ENCODE assay signal across 9 cellular contexts in genomic region chr2:96637385-96638143, GRCh38. TPM values are rescaled to one million over a fixed set of nuclear protein-coding genes. Genes with fewer than 3 reads are reported as not detected.
DNase-seq lines count a peak whose midpoint lies in the region; ATAC-seq and TF ChIP-seq lines count a peak whose summit lies in the region.
"Had no signal": no experiment of that assay in that cellular context is flagged by ENCODE, and none has a peak within 500 bp of the region (broad histone marks: within the 10 kb centered on the region; RNA-seq: fewer than 3 reads in every experiment).

No MANE protein-coding gene starts in this region.

- peaks cover 8 to 30% of the 10 kb centered on the region in 2 donors for H3K36me3 Mint-ChIP-seq in CD4-positive, alpha-beta memory T cell
- H3K36me3 Mint-ChIP-seq in activated T-helper 2 cell treated with anti-CD3 and anti-CD28 coated beads, Interferon-gamma antibody, Interleukin-2, Interleukin-4, amounts not matched to agents 10 μg/mL and 5 μg/mL and 100 μg/mL, durations not matched to agents 14 hours and 24 hours and 36 hours (ENCODE audit: low read depth), result peaks cover 39% of the 10 kb centered on the region
- H3K36me3 Mint-ChIP-seq in nephron progenitor cell (ENCODE audit: low read depth), result peaks cover 19% of the 10 kb centered on the region
- peaks cover 32% of the 10 kb centered on the region for H3K36me3 Mint-ChIP-seq in stimulated activated naive CD8-positive, alpha-beta T cell treated with anti-CD3 and anti-CD28 coated beads, Interleukin-15, Interleukin-2, amounts not matched to agents 100 ng/mL and 50 ng/mL, for 24 hours (ENCODE audit: low read depth)

- peak; percentile 21 to 90 (median 84) for DNase-seq in CD4-positive, alpha-beta memory T cell
- peak; percentile 92 for DNase-seq in RKO (ENCODE audit: low spot score)
- peak; percentile 80 for DNase-seq in activated T-helper 2 cell treated with anti-CD3 and anti-CD28 coated beads, Interferon-gamma antibody, Interleukin-2, Interleukin-4, amounts not matched to agents 10 μg/mL and 5 μg/mL and 100 μg/mL, durations not matched to agents 14 hours and 24 hours and 36 hours (ENCODE audit: low spot score)
- peak; percentile 92 for DNase-seq in fibroblast of the aortic adventitia (ENCODE audit: low read depth)
- peak; percentile 81 for DNase-seq in nephron progenitor cell

- ATAC-seq in GM19452 (IDR thresholded peaks at IDR 0.05; ENCODE audit: unreplicated experiment) (peak; percentile 79), HG03565 (IDR thresholded peaks at IDR 0.05; ENCODE audit: unreplicated experiment) (peak; percentile 57)

- H3K9me3 Mint-ChIP-seq in CD4-positive, alpha-beta memory T cell, result peaks cover 0 to 1% (median 0%) of the 10 kb centered on the region in 8 donors
- H3K9me3 Mint-ChIP-seq in activated T-helper 2 cell treated with anti-CD3 and anti-CD28 coated beads, Interferon-gamma antibody, Interleukin-2, Interleukin-4, amounts not matched to agents 10 μg/mL and 5 μg/mL and 100 μg/mL, durations not matched to agents 14 hours and 24 hours and 36 hours, result no peaks in the 10 kb centered on the region
- no peaks in the 10 kb centered on the region for H3K9me3 Mint-ChIP-seq in nephron progenitor cell
- H3K9me3 Mint-ChIP-seq in stimulated activated naive CD8-positive, alpha-beta T cell treated with anti-CD3 and anti-CD28 coated beads, Interleukin-15, Interleukin-2, amounts not matched to agents 100 ng/mL and 50 ng/mL, for 24 hours, result no peaks in the 10 kb centered on the region

- no peaks in the 10 kb centered on the region for H3K27me3 Mint-ChIP-seq in CD4-positive, alpha-beta memory T cell
- peaks cover 3% of the 10 kb centered on the region for H3K27me3 Mint-ChIP-seq in activated T-helper 2 cell treated with anti-CD3 and anti-CD28 coated beads, Interferon-gamma antibody, Interleukin-2, Interleukin-4, amounts not matched to agents 10 μg/mL and 5 μg/mL and 100 μg/mL, durations not matched to agents 14 hours and 24 hours and 36 hours (ENCODE audit: low read depth)
- peaks cover 3% of the 10 kb centered on the region for H3K27me3 Mint-ChIP-seq in nephron progenitor cell (ENCODE audit: low read depth, poor library complexity)
- peaks cover 7% of the 10 kb centered on the region for H3K27me3 Mint-ChIP-seq in stimulated activated naive CD8-positive, alpha-beta T cell treated with anti-CD3 and anti-CD28 coated beads, Interleukin-15, Interleukin-2, amounts not matched to agents 100 ng/mL and 50 ng/mL, for 24 hours

- no peaks in the 10 kb centered on the region for H3K27me3 ChIP-seq in CD4-positive, alpha-beta memory T cell (ENCODE audit: insufficient read depth, low read length)

- no peaks in the 10 kb centered on the region for H3K36me3 ChIP-seq in CD4-positive, alpha-beta memory T cell (ENCODE audit: insufficient read depth, low read length)

- intact Hi-C loops in CD4-positive, alpha-beta memory T cell (cut with micrococcal nuclease), result loop anchor here (1.0 to 10.0 kb wide), 6 partner anchors 99 to 1360 kb away; partner anchors contain the start of genes ANKRD36, CNNM4, LMAN2L and TMEM131
- intact Hi-C loops in activated T-helper 2 cell treated with anti-CD3 and anti-CD28 coated beads, Interferon-gamma antibody, Interleukin-2, Interleukin-4, amounts not matched to agents 10 μg/mL and 5 μg/mL and 100 μg/mL, durations not matched to agents 14 hours and 24 hours and 36 hours (cut with micrococcal nuclease), result loop anchor here (2.0 to 5.0 kb wide), 7 partner anchors 21 to 165 kb away; partner anchors contain the start of genes ARID5A, CNNM4 and LMAN2L

- POLR2A ChIA-PET in CD4-positive, alpha-beta memory T cell (lab: Charles Lee; ENCODE audit: partially characterized antibody), result interaction anchor here (0.7 to 2.8 kb wide), 20 partner anchors 9 to 332 kb away, joined by 3 to 14 read pairs (median 4); partner anchors contain the start of genes ANKRD39, CNNM3, CNNM4 and SNRNP200

- H3K27ac Mint-ChIP-seq in CD4-positive, alpha-beta memory T cell, result peak overlapping the region; percentile 94 to 99 (median 97)
- H3K27ac Mint-ChIP-seq in activated T-helper 2 cell treated with anti-CD3 and anti-CD28 coated beads, Interferon-gamma antibody, Interleukin-2, Interleukin-4, amounts not matched to agents 10 μg/mL and 5 μg/mL and 100 μg/mL, durations not matched to agents 14 hours and 24 hours and 36 hours, result peak overlapping the region; percentile 97
- H3K27ac Mint-ChIP-seq in nephron progenitor cell, result peak overlapping the region; percentile 92
- H3K27ac Mint-ChIP-seq in stimulated activated naive CD8-positive, alpha-beta T cell treated with anti-CD3 and anti-CD28 coated beads, Interleukin-15, Interleukin-2, amounts not matched to agents 100 ng/mL and 50 ng/mL, for 24 hours, result peak overlapping the region; percentile 92

- CTCF ChIA-PET in CD4-positive, alpha-beta memory T cell (lab: Charles Lee; ENCODE audit: partially characterized antibody), result interaction anchor here (0.8 to 2.4 kb wide), 4 partner anchors 124 to 220 kb away, joined by 3 to 9 read pairs (median 6); partner anchors contain the start of genes ANKRD39 and CNNM4

- peaks cover 41% of the 10 kb centered on the region for H3K4me1 ChIP-seq in CD4-positive, alpha-beta memory T cell (ENCODE audit: insufficient read depth, low read length)

- TF ChIP-seq CTCF in fibroblast of the aortic adventitia (IDR thresholded peaks at IDR 0.05; ENCODE audit: insufficient read depth, low read length) (no peak), nephron progenitor cell (IDR thresholded peaks at IDR 0.05) (no peak)

- peak overlapping the region; percentile 79 to 92 for H3K4me3 ChIP-seq in CD4-positive, alpha-beta memory T cell (ENCODE audit: low read length in 2 of 2)
- H3K4me3 ChIP-seq in fibroblast of the aortic adventitia (ENCODE audit: low read depth, low read length), result peak overlapping the region; percentile 80

- H3K9me3 ChIP-seq in CD4-positive, alpha-beta memory T cell (ENCODE audit: control insufficient read depth in 1 of 2, low read length in 2 of 2), result no peaks in the 10 kb centered on the region

- peaks cover 27 to 42% (median 36%) of the 10 kb centered on the region in 4 donors for H3K4me1 Mint-ChIP-seq in CD4-positive, alpha-beta memory T cell
- H3K4me1 Mint-ChIP-seq in activated T-helper 2 cell treated with anti-CD3 and anti-CD28 coated beads, Interferon-gamma antibody, Interleukin-2, Interleukin-4, amounts not matched to agents 10 μg/mL and 5 μg/mL and 100 μg/mL, durations not matched to agents 14 hours and 24 hours and 36 hours (ENCODE audit: low read depth), result peaks cover 28% of the 10 kb centered on the region
- peaks cover 38% of the 10 kb centered on the region for H3K4me1 Mint-ChIP-seq in nephron progenitor cell
- H3K4me1 Mint-ChIP-seq in stimulated activated naive CD8-positive, alpha-beta T cell treated with anti-CD3 and anti-CD28 coated beads, Interleukin-15, Interleukin-2, amounts not matched to agents 100 ng/mL and 50 ng/mL, for 24 hours (ENCODE audit: low read depth), result peaks cover 40% of the 10 kb centered on the region

- H3K4me3 Mint-ChIP-seq in CD4-positive, alpha-beta memory T cell, result peak overlapping the region; percentile 94 to 100 (median 96)
- H3K4me3 Mint-ChIP-seq in activated T-helper 2 cell treated with anti-CD3 and anti-CD28 coated beads, Interferon-gamma antibody, Interleukin-2, Interleukin-4, amounts not matched to agents 10 μg/mL and 5 μg/mL and 100 μg/mL, durations not matched to agents 14 hours and 24 hours and 36 hours (ENCODE audit: low read depth), result peak overlapping the region; percentile 94
- peak overlapping the region; percentile 94 for H3K4me3 Mint-ChIP-seq in nephron progenitor cell
- peak overlapping the region; percentile 95 for H3K4me3 Mint-ChIP-seq in stimulated activated naive CD8-positive, alpha-beta T cell treated with anti-CD3 and anti-CD28 coated beads, Interleukin-15, Interleukin-2, amounts not matched to agents 100 ng/mL and 50 ng/mL, for 24 hours

- peak overlapping the region; percentile 77 for H3K27ac ChIP-seq in CD4-positive, alpha-beta memory T cell (ENCODE audit: low read depth, low read length)

RNA-seq across cellular contexts. Expression of gene KANSL3, which starts 0.5 kb away (rescaled TPM):
- total RNA-seq in CD4-positive, alpha-beta memory T cell, result 10 to 100 TPM; 63.3 to 69.7 TPM
- polyA plus RNA-seq in CD4-positive, alpha-beta memory T cell, result 10 to 100 TPM; 13.3 to 17.0 TPM
- total RNA-seq in activated T-helper 2 cell treated with anti-CD3 and anti-CD28 coated beads, Interferon-gamma antibody, Interleukin-2, Interleukin-4, amounts not matched to agents 10 μg/mL and 5 μg/mL and 100 μg/mL, durations not matched to agents 14 hours and 24 hours and 36 hours, result 45.8 and 48.3 TPM in 2 replicates
- total RNA-seq in fibroblast of the aortic adventitia (ENCODE audit: low replicate concordance), result 39.7 and 45.6 TPM in 2 replicates

RNA-seq across cellular contexts. Expression of gene FER1L5, which starts 5.0 kb away (rescaled TPM):
- total RNA-seq in CD4-positive, alpha-beta memory T cell, result not detected
- not detected for polyA plus RNA-seq in CD4-positive, alpha-beta memory T cell
- not detected in 2 replicates for total RNA-seq in activated T-helper 2 cell treated with anti-CD3 and anti-CD28 coated beads, Interferon-gamma antibody, Interleukin-2, Interleukin-4, amounts not matched to agents 10 μg/mL and 5 μg/mL and 100 μg/mL, durations not matched to agents 14 hours and 24 hours and 36 hours
- total RNA-seq in fibroblast of the aortic adventitia (ENCODE audit: low replicate concordance), result 0.18 and 0.98 TPM in 2 replicates
- total RNA-seq: subcutaneous adipose tissue had no signal

Comparison
In these comparisons a context has a peak if more than half of its experiments do, and no peak if none do; other contexts are left out.
1. Peak in every context shown above with its lines: DNase-seq, ATAC-seq, H3K4me3 ChIP-seq and H3K27ac ChIP-seq.